8 cellular contexts compared by ENCODE assay signal in genomic region chr5:122077451-122078115, GRCh38. TPM values are rescaled to one million over a fixed set of nuclear protein-coding genes. Genes with fewer than 3 reads are reported as not detected.
A peak's percentile ranks its signal among the peaks of the same experiment; 100 is the strongest.
DNase-seq lines count a peak whose midpoint lies in the region; ATAC-seq and TF ChIP-seq lines count a peak whose summit lies in the region.

No MANE protein-coding gene starts in this region.

- H3K79me2 ChIP-seq in hepatocyte, result peaks cover 11% of the 10 kb centered on the region

- H3K4me2 ChIP-seq in hepatocyte, result peak overlapping the region; percentile 88

- peak; percentile 40 for DNase-seq in A172 (ENCODE audit: low spot score)
- no peak for DNase-seq in GM12865 (ENCODE audit: low read depth)
- peak; percentile 14 for DNase-seq in HuH-7 (ENCODE audit: low spot score)
- peak; percentile 43 for DNase-seq in activated naive CD8-positive, alpha-beta T cell treated with anti-CD3 and anti-CD28 coated beads, Interleukin-2, amount 10 ng/mL, durations not matched to agents 7 days and 5 days
- peak; percentile 46 for DNase-seq in hepatocyte (ENCODE audit: low spot score)
- peak; percentile 63 for DNase-seq in sciatic nerve (ENCODE audit: low spot score)
- DNase-seq in activated gamma-delta T cell (lab: John Stamatoyannopoulos, UW), result no peak

- WGBS in hepatocyte (ENCODE audit: low lambda C conversion rate, missing lambda C conversion rate), result under 1% methylated on average over 67 of the region's 73 CpGs

- no peaks in the 10 kb centered on the region for H3K27me3 ChIP-seq in hepatocyte

- no peaks in the 10 kb centered on the region for H3K9me3 Mint-ChIP-seq in activated naive CD8-positive, alpha-beta T cell treated with anti-CD3 and anti-CD28 coated beads, Interleukin-2, amount 10 ng/mL, durations not matched to agents 7 days and 5 days

- H3K27ac ChIP-seq in hepatocyte, result peak overlapping the region; percentile 84

- H3K4me1 Mint-ChIP-seq in activated naive CD8-positive, alpha-beta T cell treated with anti-CD3 and anti-CD28 coated beads, Interleukin-2, amount 10 ng/mL, durations not matched to agents 7 days and 5 days, result peaks cover 14% of the 10 kb centered on the region

- H3K27me3 Mint-ChIP-seq in activated naive CD8-positive, alpha-beta T cell treated with anti-CD3 and anti-CD28 coated beads, Interleukin-2, amount 10 ng/mL, durations not matched to agents 7 days and 5 days, result peaks cover 52% of the 10 kb centered on the region

- H4K20me1 ChIP-seq in hepatocyte (ENCODE audit: insufficient read depth, poor library complexity, severe bottlenecking), result no peaks in the 10 kb centered on the region

- ATAC-seq in activated naive CD8-positive, alpha-beta T cell treated with anti-CD3 and anti-CD28 coated beads, Interleukin-2, amount 10 ng/mL, durations not matched to agents 7 days and 5 days (ENCODE audit: low read depth), result peak; percentile 25
- ATAC-seq in sciatic nerve, result peak; percentile 38
- ATAC-seq in HG02623 (IDR thresholded peaks at IDR 0.05; ENCODE audit: unreplicated experiment), result no peak

- TF ChIP-seq CTCF in GM12865 (IDR thresholded peaks at IDR 0.05; ENCODE audit: insufficient read depth, low read depth, low read length, missing control alignments) (no peak), hepatocyte (IDR thresholded peaks at IDR 0.05; ENCODE audit: poor library complexity) (no peak)

- H3K36me3 Mint-ChIP-seq in activated naive CD8-positive, alpha-beta T cell treated with anti-CD3 and anti-CD28 coated beads, Interleukin-2, amount 10 ng/mL, durations not matched to agents 7 days and 5 days, result no peaks in the 10 kb centered on the region

- POLR2A ChIA-PET in activated naive CD8-positive, alpha-beta T cell treated with anti-CD3 and anti-CD28 coated beads, Interleukin-2, amount 10 ng/mL, durations not matched to agents 7 days and 5 days (lab: Charles Lee), result interaction anchor here (1.0 kb wide), 1 partner anchor 115 kb away, joined by 3 read pairs; no protein-coding TSS in a partner anchor

- H3K4me3 Mint-ChIP-seq in activated naive CD8-positive, alpha-beta T cell treated with anti-CD3 and anti-CD28 coated beads, Interleukin-2, amount 10 ng/mL, durations not matched to agents 7 days and 5 days, result peak overlapping the region; percentile 84

- H3K27ac Mint-ChIP-seq in activated naive CD8-positive, alpha-beta T cell treated with anti-CD3 and anti-CD28 coated beads, Interleukin-2, amount 10 ng/mL, durations not matched to agents 7 days and 5 days, result no peak overlapping the region

- H3K9me2 ChIP-seq in hepatocyte (replicated peaks; ENCODE audit: insufficient read depth), result no peaks in the 10 kb centered on the region

- peak overlapping the region; percentile 43 for H3K4me3 ChIP-seq in GM12865 (ENCODE audit: low read depth, low read length)
- H3K4me3 ChIP-seq in hepatocyte, result peak overlapping the region; percentile 67

- peaks cover 8% of the 10 kb centered on the region for H3K4me1 ChIP-seq in hepatocyte (ENCODE audit: insufficient read depth)

- no peaks in the 10 kb centered on the region for H3K36me3 ChIP-seq in hepatocyte (replicated peaks; ENCODE audit: insufficient read depth, low read depth)

- no peaks in the 10 kb centered on the region for H3K9me3 ChIP-seq in hepatocyte (ENCODE audit: low read depth)

- intact Hi-C loops in sciatic nerve (cut with DNase I), result no loop called here

- H2AFZ ChIP-seq in hepatocyte, result peak overlapping the region; percentile 67

RNA-seq across cellular contexts. Expression of gene LOX, which starts 0.5 kb away (rescaled TPM):
- 22.2 and 27.2 TPM in 2 replicates for total RNA-seq in A172 (2014; rRNA removed; shearing (Covaris generic))
- total RNA-seq in activated naive CD8-positive, alpha-beta T cell treated with anti-CD3 and anti-CD28 coated beads, Interleukin-2, amount 10 ng/mL, durations not matched to agents 7 days and 5 days, result not detected
- total RNA-seq in hepatocyte (98.2 and 120 TPM in 2 replicates), sciatic nerve (25.3 TPM)
- 216 and 238 TPM in 2 replicates for polyA plus RNA-seq in hepatocyte

RNA-seq across cellular contexts. Expression of gene ZNF474, which starts 51.8 kb away (rescaled TPM):
- not detected in 2 replicates for total RNA-seq in A172 (2014; rRNA removed; shearing (Covaris generic))
- total RNA-seq in activated naive CD8-positive, alpha-beta T cell treated with anti-CD3 and anti-CD28 coated beads, Interleukin-2, amount 10 ng/mL, durations not matched to agents 7 days and 5 days, result under 1 TPM in 1 of 2 experiments, not detected in 1; 0.30 TPM
- total RNA-seq in hepatocyte, result 0.43 and 1.9 TPM in 2 replicates
- 1.7 and 2.8 TPM in 2 replicates for polyA plus RNA-seq in hepatocyte
- total RNA-seq in sciatic nerve, result 0.80 TPM

Comparison
In these comparisons a context has a peak if more than half of its experiments do, and no peak if none do; other contexts are left out.
1. DNase-seq: peak in A172 (single experiment), HuH-7 (single experiment), activated naive CD8-positive, alpha-beta T cell treated with anti-CD3 and anti-CD28 coated beads, Interleukin-2, amount 10 ng/mL, durations not matched to agents 7 days and 5 days (single experiment), hepatocyte (single experiment) and sciatic nerve (single experiment); none in GM12865 (single experiment) and activated gamma-delta T cell (single experiment).
2. RNA of gene LOX, which starts 0.5 kb away (total RNA-seq): 98.2 to 120 TPM in hepatocyte, 22.2 to 27.2 TPM in A172 and 25.3 TPM in sciatic nerve (single experiment); not detected in activated naive CD8-positive, alpha-beta T cell treated with anti-CD3 and anti-CD28 coated beads, Interleukin-2, amount 10 ng/mL, durations not matched to agents 7 days and 5 days; every median in the first group is over 10 times any median in the second.